8 cellular contexts compared by ENCODE assay signal in the genomic region with DNA sequence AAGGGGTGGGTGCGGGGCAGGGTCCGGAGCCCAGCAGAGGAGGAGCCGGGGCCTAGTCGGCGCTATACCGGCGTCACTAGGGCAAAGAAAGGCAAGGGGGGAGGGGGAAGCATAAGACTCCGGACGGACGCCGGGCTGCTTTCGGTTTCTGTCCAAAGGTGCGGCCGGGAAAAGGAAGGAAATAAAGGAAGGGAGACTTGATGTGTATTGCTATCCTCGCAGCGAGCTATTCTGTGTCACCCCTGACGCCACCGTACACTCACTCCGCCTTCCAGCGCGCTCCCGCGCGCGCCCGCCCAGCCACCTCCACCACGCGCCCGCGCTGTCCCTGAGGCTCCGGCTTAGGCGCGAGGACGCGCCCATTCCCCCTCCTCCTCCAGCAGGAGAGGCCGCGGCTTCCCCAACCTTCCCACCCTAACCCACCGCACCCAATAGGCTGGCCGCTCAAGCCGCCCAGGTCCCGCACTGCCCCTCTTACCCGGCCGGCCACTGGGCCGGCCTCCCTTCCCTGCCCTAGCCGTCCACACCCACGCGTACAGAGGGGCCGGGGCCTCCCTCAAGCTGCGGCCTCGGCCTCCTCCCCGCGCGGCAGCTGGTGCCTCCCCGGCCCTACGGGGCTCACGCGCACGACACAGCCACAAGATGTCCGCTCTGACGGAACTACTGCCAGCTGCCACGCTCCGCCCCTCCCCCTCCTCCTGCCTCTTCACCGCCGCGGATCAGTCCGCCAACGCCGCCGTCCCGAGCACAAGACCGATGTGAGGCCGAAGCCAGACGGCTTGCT. TPM values are rescaled to one million over a fixed set of nuclear protein-coding genes. Genes with fewer than 3 reads are reported as not detected.
A peak's percentile ranks its signal among the peaks of the same experiment; 100 is the strongest.
DNase-seq lines count a peak whose midpoint lies in the region; ATAC-seq and TF ChIP-seq lines count a peak whose summit lies in the region.

A gene (minus strand): TSS at position 662 of the 784 bp plus-strand sequence. CDS start 1,043 bp downstream, outside the sequence.

- H3K9me3 ChIP-seq in BE2C = no peaks in the 10 kb centered on the region

- H3K36me3 ChIP-seq in BE2C = peaks cover 32% of the 10 kb centered on the region

- H3K4me3 ChIP-seq in BE2C (ENCODE audit: low read depth, low read length) = peak within 1 kb of the TSS; percentile 91
- peak within 1 kb of the TSS; percentile 81 for H3K4me3 ChIP-seq in coronary artery

- no peaks in the 10 kb centered on the region for H3K4me1 ChIP-seq in BE2C

- H3K27ac ChIP-seq in coronary artery = peak within 1 kb of the TSS; percentile 98 to 100

- DNase-seq in BE2C (peak; percentile 93), NCI-H524 treated with DMSO at 0.1 percent for 48 hours (lab: John Stamatoyannopoulos, UW) (peak; percentile 10), coronary artery (ENCODE audit: low spot score) (peak; percentile 98), left lobe of liver (ENCODE audit: low spot score) (peak; percentile 92)
- DNase-seq in activated CD4-positive, alpha-beta T cell treated with anti-CD3 and anti-CD28 coated beads for 48 hours = peak; percentile 97
- peak; percentile 91 for DNase-seq in stimulated activated CD4-positive, alpha-beta T cell treated with anti-CD3 and anti-CD28 coated beads, Interleukin-2, amount 100 ng/mL, for 4 hours (ENCODE audit: low read depth)

- TF ChIP-seq POLR2A in GM19193 (IDR thresholded peaks at IDR 0.05; ENCODE audit: extremely low read depth, insufficient read depth, insufficient read length) = peak; percentile 90

- TF ChIP-seq CTCF in BE2C (IDR thresholded peaks at IDR 0.05; ENCODE audit: low read depth, low read length) = no peak
- no peak for TF ChIP-seq CTCF in coronary artery (IDR thresholded peaks at IDR 0.05)

- ATAC-seq in HG03442 (IDR thresholded peaks at IDR 0.05; ENCODE audit: unreplicated experiment) (peak; percentile 27), left lobe of liver (peak; percentile 74)

- no peaks in the 10 kb centered on the region for H3K27me3 ChIP-seq in BE2C

RNA-seq across cellular contexts. Expression of the gene that starts here (rescaled TPM):
- 250 TPM for polyA plus RNA-seq in BE2C (2012; ENCODE audit: insufficient read depth, insufficient read length, low read depth)
- total RNA-seq in left lobe of liver = 137 TPM

Comparison
In these comparisons a context has a peak if more than half of its experiments do, and no peak if none do; other contexts are left out.
1. Peak in every context shown above with its lines: DNase-seq, ATAC-seq, H3K4me3 ChIP-seq and H3K27ac ChIP-seq.
2. DNase-seq: peak in every context shown above with its lines; median percentile 98 in coronary artery; 97 in activated CD4-positive, alpha-beta T cell treated with anti-CD3 and anti-CD28 coated beads for 48 hours; 93 in BE2C; 92 in left lobe of liver; 91 in stimulated activated CD4-positive, alpha-beta T cell treated with anti-CD3 and anti-CD28 coated beads, Interleukin-2, amount 100 ng/mL, for 4 hours; 10 in NCI-H524 treated with DMSO at 0.1 percent for 48 hours.